8 cellular contexts compared by ENCODE assay signal in genomic region chr3:70120360-70120966, GRCh38.
DNase-seq lines count a peak whose midpoint lies in the region; ATAC-seq and TF ChIP-seq lines count a peak whose summit lies in the region.

No MANE protein-coding gene starts in this region.

- no peaks in the 10 kb centered on the region for H3K27me3 ChIP-seq in CD4-positive, alpha-beta T cell (ENCODE audit: control insufficient read depth, insufficient read depth, low read length)
- H3K27me3 ChIP-seq in foreskin keratinocyte, result no peaks in the 10 kb centered on the region

- H3K27me3 Mint-ChIP-seq in CD4-positive, alpha-beta T cell, result peaks cover 25% of the 10 kb centered on the region

- no peaks in the 10 kb centered on the region for H3K4me1 Mint-ChIP-seq in CD4-positive, alpha-beta T cell (ENCODE audit: low read depth)

- H3K27ac Mint-ChIP-seq in CD4-positive, alpha-beta T cell, result no peak overlapping the region

- peak; percentile 39 for ATAC-seq in CD4-positive, alpha-beta T cell (ENCODE audit: poor library complexity)
- peak; percentile 99 for ATAC-seq in GM18909 (IDR thresholded peaks at IDR 0.05; ENCODE audit: poor library complexity, unreplicated experiment)
- ATAC-seq in HG03095 (IDR thresholded peaks at IDR 0.05; ENCODE audit: unreplicated experiment), result peak; percentile 99
- peak; percentile 69 for ATAC-seq in foreskin keratinocyte

- DNase-seq in CD4-positive, alpha-beta T cell, result peak; percentile 6 to 50 (median 23)
- DNase-seq in NCI-H82 treated with DMSO at 0.1 percent for 48 hours (lab: John Stamatoyannopoulos, UW; ENCODE audit: unreplicated experiment) (peak; percentile 7), foreskin keratinocyte (peak; percentile 3 to 19), pulmonary artery endothelial cell (ENCODE audit: low read depth, low spot score) (peak; percentile 44), DMS153 (lab: John Stamatoyannopoulos, UW) (no peak)
- DNase-seq in activated CD8-positive, alpha-beta memory T cell treated with anti-CD3 and anti-CD28 coated beads, Interleukin-2, amount 50 U/mL, for 48 hours, result peak; percentile 77

- TF ChIP-seq CTCF in CD4-positive, alpha-beta T cell (IDR thresholded peaks at IDR 0.05), result peak; percentile 37
- peak; percentile 66 for TF ChIP-seq CTCF in foreskin keratinocyte (conservative IDR thresholded peaks at IDR 0.05)

- no peaks in the 10 kb centered on the region for H3K9me3 ChIP-seq in CD4-positive, alpha-beta T cell (ENCODE audit: control insufficient read depth, low read length)

- H3K9me3 Mint-ChIP-seq in CD4-positive, alpha-beta T cell, result no peaks in the 10 kb centered on the region

- H3K4me1 ChIP-seq in foreskin keratinocyte, result no peaks in the 10 kb centered on the region

- H3K36me3 Mint-ChIP-seq in CD4-positive, alpha-beta T cell (ENCODE audit: low read depth), result no peaks in the 10 kb centered on the region

- intact Hi-C loops in CD4-positive, alpha-beta T cell (cut with DNase I, micrococcal nuclease), result no loop called here

- POLR2A ChIA-PET in CD4-positive, alpha-beta T cell (lab: Charles Lee), result no interaction called here

- no peak overlapping the region for H3K4me3 Mint-ChIP-seq in CD4-positive, alpha-beta T cell

- CTCF ChIA-PET in CD4-positive, alpha-beta T cell (lab: Charles Lee), result interaction anchor here (1.8 kb wide), 1 partner anchor 14 kb away, joined by 8 read pairs; no protein-coding TSS in a partner anchor

- H3K27ac ChIP-seq in CD4-positive, alpha-beta T cell (ENCODE audit: low read depth, low read length), result no peak overlapping the region
- no peak overlapping the region for H3K27ac ChIP-seq in foreskin keratinocyte

Comparison
In these comparisons a context has a peak if more than half of its experiments do, and no peak if none do; other contexts are left out.
1. ATAC-seq: peak in every context shown above with its lines; median percentile 99 in GM18909; 99 in HG03095; 69 in foreskin keratinocyte; 39 in CD4-positive, alpha-beta T cell.